In the genomic region with DNA sequence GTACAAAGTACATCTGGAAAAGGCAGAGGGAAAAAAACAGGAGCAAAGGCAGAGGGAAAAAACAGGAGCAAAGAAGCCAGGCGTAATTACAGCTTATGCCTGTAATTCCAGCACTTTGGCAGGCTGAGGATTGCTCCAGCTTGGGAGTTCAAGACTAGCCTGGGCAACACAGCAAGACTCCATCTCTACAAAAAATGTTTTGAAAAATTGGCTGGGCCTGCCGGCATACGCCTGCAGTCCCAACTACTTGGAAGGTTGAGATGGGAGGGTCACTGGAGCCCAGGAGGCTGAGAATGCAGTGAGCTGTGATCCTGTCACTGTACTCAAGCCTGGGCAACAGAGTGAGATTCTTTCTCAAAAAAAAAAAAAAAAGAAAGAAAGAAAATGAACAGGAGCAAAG, we compare ENCODE assay signal across 10 cellular contexts.
"Had no signal": no experiment of that assay in that cellular context is flagged by ENCODE, and none has a peak within 500 bp of the region (broad histone marks: within the 10 kb centered on the region; RNA-seq: fewer than 3 reads in every experiment).

No MANE protein-coding gene starts in this region.

- H3K4me3 ChIP-seq: GM23338 had no signal

- H3K4me3 Mint-ChIP-seq: GM23338, H9, HFFc6 had no signal

- H3K27ac ChIP-seq: HL-60, KMS-11 had no signal

- ATAC-seq: GM23338 had no signal

- H3K9me3 Mint-ChIP-seq: GM23338, H9, HFFc6 had no signal

- H2AFZ ChIP-seq: GM23338 had no signal

- DNase-seq: H9, HCEC 1CT, HFFc6, IMR-90, KBM-7 had no signal

- H3K4me2 ChIP-seq: GM23338, KMS-11 had no signal

- H3K9ac ChIP-seq: KMS-11 had no signal

- FAIRE-seq: H1, H54 had no signal

- H3K27ac Mint-ChIP-seq: GM23338, H9, HFFc6 had no signal
